Comparison of ENCODE assay signal across 37 cellular contexts in genomic region chr5:13385066-13385465, GRCh38.
"Had no signal": no experiment of that assay in that cellular context is flagged by ENCODE, and none has a peak within 500 bp of the region (broad histone marks: within the 10 kb centered on the region; RNA-seq: fewer than 3 reads in every experiment).

No MANE protein-coding gene starts in this region.

- H3K27me3 Mint-ChIP-seq: activated naive CD4-positive, alpha-beta T cell treated with anti-CD3 and anti-CD28 coated beads, Interleukin-2, amount 10 ng/mL, durations not matched to agents 7 days and 5 days; activated naive CD4-positive, alpha-beta T cell treated with anti-CD3 and anti-CD28 coated beads, Interleukin-2, amount 50 U/mL, for 24 hours; activated naive CD8-positive, alpha-beta T cell; activated naive CD8-positive, alpha-beta T cell treated with anti-CD3 and anti-CD28 coated beads for 36 hours; activated naive CD8-positive, alpha-beta T cell treated with anti-CD3 and anti-CD28 coated beads, Interleukin-2, amount 10 ng/mL, durations not matched to agents 7 days and 5 days; activated naive CD8-positive, alpha-beta T cell treated with anti-CD3 and anti-CD28 coated beads, Interleukin-2, amount 50 U/mL, for 24 hours; activated T-cell treated with anti-CD3 and anti-CD28 coated beads, Interleukin-2, amount 50 U/mL, for 24 hours; activated T-helper 17 cell treated with anti-CD3 and anti-CD28 coated beads, Interleukin-2, amount 50 U/mL, for 72 hours; central memory CD8-positive, alpha-beta T cell had no signal

- H3K4me1 Mint-ChIP-seq: activated naive CD4-positive, alpha-beta T cell treated with anti-CD3 and anti-CD28 coated beads, Interleukin-2, amount 10 ng/mL, durations not matched to agents 7 days and 5 days; activated naive CD4-positive, alpha-beta T cell treated with anti-CD3 and anti-CD28 coated beads, Interleukin-2, amount 50 U/mL, for 24 hours; activated naive CD8-positive, alpha-beta T cell treated with anti-CD3 and anti-CD28 coated beads for 36 hours; activated naive CD8-positive, alpha-beta T cell treated with anti-CD3 and anti-CD28 coated beads, Interleukin-2, amount 10 ng/mL, durations not matched to agents 7 days and 5 days; activated naive CD8-positive, alpha-beta T cell treated with anti-CD3 and anti-CD28 coated beads, Interleukin-2, amount 50 U/mL, for 24 hours; activated T-helper 17 cell treated with anti-CD3 and anti-CD28 coated beads, Interleukin-2, amount 50 U/mL, for 72 hours; brain; central memory CD8-positive, alpha-beta T cell had no signal

- H3K4me3 Mint-ChIP-seq: activated naive CD4-positive, alpha-beta T cell treated with anti-CD3 and anti-CD28 coated beads for 36 hours; activated naive CD4-positive, alpha-beta T cell treated with anti-CD3 and anti-CD28 coated beads, Interleukin-2, amount 10 ng/mL, durations not matched to agents 7 days and 5 days; activated naive CD4-positive, alpha-beta T cell treated with anti-CD3 and anti-CD28 coated beads, Interleukin-2, amount 50 U/mL, for 24 hours; activated naive CD8-positive, alpha-beta T cell; activated naive CD8-positive, alpha-beta T cell treated with anti-CD3 and anti-CD28 coated beads for 36 hours; activated naive CD8-positive, alpha-beta T cell treated with anti-CD3 and anti-CD28 coated beads, Interleukin-2, amount 10 ng/mL, durations not matched to agents 7 days and 5 days; activated naive CD8-positive, alpha-beta T cell treated with anti-CD3 and anti-CD28 coated beads, Interleukin-2, amount 50 U/mL, for 24 hours; activated T-cell treated with anti-CD3 and anti-CD28 coated beads, Interleukin-2, amount 50 U/mL, for 24 hours; activated T-cell treated with anti-CD3 and anti-CD28 coated beads, Interleukin-2, amount 50 U/mL, for 4 hours; activated T-cell treated with anti-CD3 and anti-CD28 coated beads, Interleukin-2, amount 50 U/mL, for 72 hours; activated T-helper 1 cell treated with anti-CD3 and anti-CD28 coated beads, Interleukin-12 subunit alpha, Interleukin-12 subunit beta, Interleukin-2, Interleukin-4 antibody, amounts not matched to agents 30 ng/mL and 10 ng/mL and 1 ng/mL, durations not matched to agents 14 hours and 24 hours and 36 hours; activated T-helper 17 cell treated with anti-CD3 and anti-CD28 coated beads, Interleukin-2, amount 50 U/mL, for 72 hours; brain; central memory CD8-positive, alpha-beta T cell had no signal

- H3K4me1 ChIP-seq: adrenal gland, ascending aorta, body of pancreas, breast epithelium had no signal

- DNase-seq: activated effector memory CD4-positive, alpha-beta T cell treated with anti-CD3 and anti-CD28 coated beads, Interleukin-2, amount 50 U/mL, for 16 hours; activated effector memory CD4-positive, alpha-beta T cell treated with Interleukin-2 at 50 U/mL for 16 hours; activated gamma-delta T cell; activated gamma-delta T cell treated with Interleukin-2 at 50 U/mL for 16 hours; activated naive CD4-positive, alpha-beta T cell; activated naive CD4-positive, alpha-beta T cell treated with anti-CD3 and anti-CD28 coated beads for 36 hours; activated naive CD4-positive, alpha-beta T cell treated with anti-CD3 and anti-CD28 coated beads, Interleukin-2, amount 10 ng/mL, durations not matched to agents 7 days and 5 days; activated naive CD4-positive, alpha-beta T cell treated with anti-CD3 and anti-CD28 coated beads, Interleukin-2, amount 50 U/mL, for 16 hours; activated naive CD4-positive, alpha-beta T cell treated with Interleukin-2 at 50 U/mL for 16 hours; activated naive CD8-positive, alpha-beta T cell treated with anti-CD3 and anti-CD28 coated beads for 36 hours; activated naive CD8-positive, alpha-beta T cell treated with anti-CD3 and anti-CD28 coated beads, Interleukin-2, amount 10 ng/mL, durations not matched to agents 7 days and 5 days; activated naive CD8-positive, alpha-beta T cell treated with anti-CD3 and anti-CD28 coated beads, Interleukin-2, amount 50 U/mL, for 24 hours; activated T-cell treated with anti-CD3 and anti-CD28 coated beads, Interleukin-2, amount 50 U/mL, for 24 hours; activated T-cell treated with anti-CD3 and anti-CD28 coated beads, Interleukin-2, amount 50 U/mL, for 4 hours; activated T-cell treated with anti-CD3 and anti-CD28 coated beads, Interleukin-2, amount 50 U/mL, for 48 hours; activated T-cell treated with anti-CD3 and anti-CD28 coated beads, Interleukin-2, amount 50 U/mL, for 72 hours; adrenal gland; amniotic stem cell; amygdala; anterior cingulate cortex; aorta; body of pancreas; brain microvascular endothelial cell; caudate nucleus; central memory CD4-positive, alpha-beta T cell; cerebellar nuclear complex had no signal

- H3K36me3 Mint-ChIP-seq: activated naive CD4-positive, alpha-beta T cell treated with anti-CD3 and anti-CD28 coated beads, Interleukin-2, amount 10 ng/mL, durations not matched to agents 7 days and 5 days; activated naive CD4-positive, alpha-beta T cell treated with anti-CD3 and anti-CD28 coated beads, Interleukin-2, amount 50 U/mL, for 24 hours; activated naive CD8-positive, alpha-beta T cell; activated naive CD8-positive, alpha-beta T cell treated with anti-CD3 and anti-CD28 coated beads for 36 hours; activated naive CD8-positive, alpha-beta T cell treated with anti-CD3 and anti-CD28 coated beads, Interleukin-2, amount 10 ng/mL, durations not matched to agents 7 days and 5 days; brain had no signal

- H3K27me3 ChIP-seq: adrenal gland, ascending aorta, body of pancreas, brain microvascular endothelial cell, breast epithelium, cardiac muscle cell had no signal

- H3K36me3 ChIP-seq: adrenal gland, ascending aorta, brain microvascular endothelial cell, breast epithelium, cardiac muscle cell had no signal

- H3K9me3 ChIP-seq: adrenal gland, ascending aorta, body of pancreas had no signal

- H3K4me3 ChIP-seq: adrenal gland, ascending aorta, body of pancreas, breast epithelium, cardiac muscle cell had no signal

- H3K27ac Mint-ChIP-seq: activated naive CD4-positive, alpha-beta T cell treated with anti-CD3 and anti-CD28 coated beads for 36 hours; activated naive CD4-positive, alpha-beta T cell treated with anti-CD3 and anti-CD28 coated beads, Interleukin-2, amount 10 ng/mL, durations not matched to agents 7 days and 5 days; activated naive CD4-positive, alpha-beta T cell treated with anti-CD3 and anti-CD28 coated beads, Interleukin-2, amount 50 U/mL, for 24 hours; activated naive CD4-positive, alpha-beta T cell treated with anti-CD3 and anti-CD28 coated beads, Interleukin-2, amount 50 U/mL, for 72 hours; activated naive CD8-positive, alpha-beta T cell; activated naive CD8-positive, alpha-beta T cell treated with anti-CD3 and anti-CD28 coated beads for 36 hours; activated naive CD8-positive, alpha-beta T cell treated with anti-CD3 and anti-CD28 coated beads, Interleukin-2, amount 10 ng/mL, durations not matched to agents 7 days and 5 days; activated naive CD8-positive, alpha-beta T cell treated with anti-CD3 and anti-CD28 coated beads, Interleukin-2, amount 50 U/mL, for 24 hours; activated T-cell treated with anti-CD3 and anti-CD28 coated beads, Interleukin-2, amount 50 U/mL, for 24 hours; activated T-cell treated with anti-CD3 and anti-CD28 coated beads, Interleukin-2, amount 50 U/mL, for 72 hours; activated T-helper 1 cell treated with anti-CD3 and anti-CD28 coated beads, Interleukin-12 subunit alpha, Interleukin-12 subunit beta, Interleukin-2, Interleukin-4 antibody, amounts not matched to agents 30 ng/mL and 10 ng/mL and 1 ng/mL, durations not matched to agents 14 hours and 24 hours and 36 hours; activated T-helper 17 cell treated with anti-CD3 and anti-CD28 coated beads, Interleukin-2, amount 50 U/mL, for 72 hours; activated T-helper 2 cell treated with anti-CD3 and anti-CD28 coated beads, Interferon-gamma antibody, Interleukin-2, Interleukin-4, amounts not matched to agents 10 μg/mL and 5 μg/mL and 100 μg/mL, durations not matched to agents 14 hours and 24 hours and 36 hours; brain had no signal

- ATAC-seq: activated naive CD4-positive, alpha-beta T cell treated with anti-CD3 and anti-CD28 coated beads, Interleukin-2, amount 50 U/mL, for 72 hours; activated naive CD8-positive, alpha-beta T cell treated with anti-CD3 and anti-CD28 coated beads, Interleukin-2, amount 50 U/mL, for 24 hours; activated T-cell treated with anti-CD3 and anti-CD28 coated beads, Interleukin-2, amount 50 U/mL, for 4 hours; activated T-cell treated with anti-CD3 and anti-CD28 coated beads, Interleukin-2, amount 50 U/mL, for 72 hours; activated T-helper 17 cell treated with anti-CD3 and anti-CD28 coated beads, Interleukin-2, amount 50 U/mL, for 72 hours; body of pancreas had no signal

- H3K27ac ChIP-seq: adrenal gland, ascending aorta, body of pancreas, brain microvascular endothelial cell, breast epithelium, cardiac muscle cell had no signal
